14 cellular contexts compared by ENCODE assay signal in the genomic region with DNA sequence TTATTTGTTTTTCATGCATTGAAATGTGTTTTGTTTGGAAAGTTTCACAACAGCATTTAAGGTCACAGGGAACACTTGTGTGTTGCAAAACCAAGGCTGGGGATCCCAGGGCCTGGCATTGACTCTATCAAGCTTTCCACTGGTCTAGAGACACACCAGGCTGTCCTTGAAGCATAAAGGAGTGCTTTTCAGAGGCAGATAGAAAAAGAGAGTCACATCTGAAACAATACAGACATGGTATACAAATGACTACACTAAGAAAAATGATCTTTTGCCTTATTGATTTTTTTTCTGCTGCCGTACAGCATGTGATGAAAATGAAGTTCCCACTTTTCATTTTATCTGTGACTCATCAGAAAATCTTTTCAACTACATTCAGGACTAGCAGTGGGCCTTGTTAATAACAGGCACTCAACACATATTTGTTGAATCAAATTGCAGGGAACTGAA.
DNase-seq lines count a peak whose midpoint lies in the region; ATAC-seq and TF ChIP-seq lines count a peak whose summit lies in the region.
"Had no signal": no experiment of that assay in that cellular context is flagged by ENCODE, and none has a peak within 500 bp of the region (broad histone marks: within the 10 kb centered on the region; RNA-seq: fewer than 3 reads in every experiment).

No MANE protein-coding gene starts in this region.

- DNase-seq in EL (peak; percentile 15), NCI-H146 treated with DMSO at 0.1 percent for 48 hours (lab: John Stamatoyannopoulos, UW; ENCODE audit: unreplicated experiment) (peak; percentile 40), body of pancreas (peak in 2 of 4 donors; percentile 30 to 31), T-helper 2 cell (no peak), amygdala (lab: John Stamatoyannopoulos, UW) (no peak), erythroblast (lab: John Stamatoyannopoulos, UW) (no peak), anterior cingulate cortex (lab: John Stamatoyannopoulos, UW) (no peak)
- DNase-seq: activated naive CD4-positive, alpha-beta T cell treated with anti-CD3 and anti-CD28 coated beads, Interleukin-2, amount 50 U/mL, for 16 hours; GOT3; MM.1S; NCI-H524 had no signal

- H3K27me3 ChIP-seq in body of pancreas = no peaks in the 10 kb centered on the region
- H3K27me3 ChIP-seq in liver (ENCODE audit: control insufficient read depth in 4 of 4, insufficient read depth in 4 of 4, low read length in 3 of 4) = no peaks in the 10 kb centered on the region
- H3K27me3 ChIP-seq: esophagus muscularis mucosa had no signal

- 12 to 23% methylated on average over 1 of the region's 1 CpG for WGBS in body of pancreas, 2 donors
- WGBS in liver = 23% methylated on average over 1 of the region's 1 CpG

- H3K9ac ChIP-seq in liver (ENCODE audit: low read depth in 1 of 2, low read length in 2 of 2) = peak overlapping the region in 1 of 2 donors; percentile 71

- TF ChIP-seq CTCF in body of pancreas (IDR thresholded peaks at IDR 0.05) (no peak), liver (IDR thresholded peaks at IDR 0.05; ENCODE audit: low read depth, low read length, missing input control) (no peak)

- TF ChIP-seq POLR2A in body of pancreas (IDR thresholded peaks at IDR 0.05) (no peak), erythroblast (IDR thresholded peaks at IDR 0.05; ENCODE audit: low read length) (no peak)

- peak; percentile 50 to 57 for TF ChIP-seq RAD21 in liver (IDR thresholded peaks at IDR 0.05)

- peak overlapping the region in 2 of 4 donors; percentile 25 to 29 for H3K27ac ChIP-seq in body of pancreas
- H3K27ac ChIP-seq in liver (ENCODE audit: low read depth in 1 of 2, low read length in 2 of 2) = peak overlapping the region; percentile 66 to 81
- H3K27ac ChIP-seq: esophagus muscularis mucosa, VCaP had no signal

- H3K9me3 ChIP-seq in body of pancreas (no peaks in the 10 kb centered on the region), liver (ENCODE audit: control insufficient read depth in 4 of 4, low read length in 3 of 4) (peaks cover 0 to 2% (median 0%) of the 10 kb centered on the region in 4 donors)
- H3K9me3 ChIP-seq: esophagus muscularis mucosa had no signal

- no peak overlapping the region for H3K4me3 ChIP-seq in body of pancreas
- H3K4me3 ChIP-seq in liver (ENCODE audit: low read depth in 1 of 3, low read length in 3 of 3) = no peak overlapping the region
- H3K4me3 ChIP-seq: esophagus muscularis mucosa had no signal

- H3K4me1 ChIP-seq in body of pancreas (peaks cover 7% of the 10 kb centered on the region), liver (ENCODE audit: control insufficient read depth in 4 of 4, insufficient read depth in 4 of 4, low read length in 3 of 4) (peaks cover 3 to 16% (median 9%) of the 10 kb centered on the region in 4 donors)

- peak; percentile 48 for ATAC-seq in body of pancreas

- no peaks in the 10 kb centered on the region for H3K36me3 ChIP-seq in body of pancreas (replicated peaks in 1 of 2; ENCODE audit: insufficient read depth in 1 of 2, low read depth in 2 of 2)
- no peaks in the 10 kb centered on the region for H3K36me3 ChIP-seq in liver (ENCODE audit: control insufficient read depth in 4 of 4, insufficient read depth in 3 of 4, low read depth in 1 of 4, low read length in 3 of 4)
- H3K36me3 ChIP-seq: esophagus muscularis mucosa had no signal

- intact Hi-C loops in body of pancreas (cut with DNase I) = no loop called here

TF ChIP-seq in liver, 16 proteins besides CTCF, POLR2A, EP300 and RAD21:
- TF ChIP-seq EGR1 (IDR thresholded peaks at IDR 0.05; ENCODE audit: low read depth in 2 of 2) (peak in 1 of 2 donors; percentile 51), NR2F2 (IDR thresholded peaks at IDR 0.05) (no peak), YY1 (IDR thresholded peaks at IDR 0.05) (peak; percentile 68), GABPA (IDR thresholded peaks at IDR 0.05 in 1 of 2, conservative IDR thresholded peaks at IDR 0.05 in 1 of 2) (no peak), SP1 (IDR thresholded peaks at IDR 0.05) (peak; percentile 71), TAF1 (conservative IDR thresholded peaks at IDR 0.05) (peak; percentile 22), HNF4G (IDR thresholded peaks at IDR 0.05) (no peak), FOXA2 (IDR thresholded peaks at IDR 0.05) (peak; percentile 14), FOXA1 (IDR thresholded peaks at IDR 0.05) (no peak), RXRA (IDR thresholded peaks at IDR 0.05) (peak; percentile 77 to 84), JUND (IDR thresholded peaks at IDR 0.05) (peak; percentile 10 to 56), HNF4A (conservative IDR thresholded peaks at IDR 0.05) (peak; percentile 77 to 83)
- TF ChIP-seq, protein P1, sequence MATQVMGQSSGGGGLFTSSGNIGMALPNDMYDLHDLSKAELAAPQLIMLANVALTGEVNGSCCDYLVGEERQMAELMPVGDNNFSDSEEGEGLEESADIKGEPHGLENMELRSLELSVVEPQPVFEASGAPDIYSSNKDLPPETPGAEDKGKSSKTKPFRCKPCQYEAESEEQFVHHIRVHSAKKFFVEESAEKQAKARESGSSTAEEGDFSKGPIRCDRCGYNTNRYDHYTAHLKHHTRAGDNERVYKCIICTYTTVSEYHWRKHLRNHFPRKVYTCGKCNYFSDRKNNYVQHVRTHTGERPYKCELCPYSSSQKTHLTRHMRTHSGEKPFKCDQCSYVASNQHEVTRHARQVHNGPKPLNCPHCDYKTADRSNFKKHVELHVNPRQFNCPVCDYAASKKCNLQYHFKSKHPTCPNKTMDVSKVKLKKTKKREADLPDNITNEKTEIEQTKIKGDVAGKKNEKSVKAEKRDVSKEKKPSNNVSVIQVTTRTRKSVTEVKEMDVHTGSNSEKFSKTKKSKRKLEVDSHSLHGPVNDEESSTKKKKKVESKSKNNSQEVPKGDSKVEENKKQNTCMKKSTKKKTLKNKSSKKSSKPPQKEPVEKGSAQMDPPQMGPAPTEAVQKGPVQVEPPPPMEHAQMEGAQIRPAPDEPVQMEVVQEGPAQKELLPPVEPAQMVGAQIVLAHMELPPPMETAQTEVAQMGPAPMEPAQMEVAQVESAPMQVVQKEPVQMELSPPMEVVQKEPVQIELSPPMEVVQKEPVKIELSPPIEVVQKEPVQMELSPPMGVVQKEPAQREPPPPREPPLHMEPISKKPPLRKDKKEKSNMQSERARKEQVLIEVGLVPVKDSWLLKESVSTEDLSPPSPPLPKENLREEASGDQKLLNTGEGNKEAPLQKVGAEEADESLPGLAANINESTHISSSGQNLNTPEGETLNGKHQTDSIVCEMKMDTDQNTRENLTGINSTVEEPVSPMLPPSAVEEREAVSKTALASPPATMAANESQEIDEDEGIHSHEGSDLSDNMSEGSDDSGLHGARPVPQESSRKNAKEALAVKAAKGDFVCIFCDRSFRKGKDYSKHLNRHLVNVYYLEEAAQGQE (IDR thresholded peaks at IDR 0.05) = peak; percentile 67
- TF ChIP-seq, protein P2, sequence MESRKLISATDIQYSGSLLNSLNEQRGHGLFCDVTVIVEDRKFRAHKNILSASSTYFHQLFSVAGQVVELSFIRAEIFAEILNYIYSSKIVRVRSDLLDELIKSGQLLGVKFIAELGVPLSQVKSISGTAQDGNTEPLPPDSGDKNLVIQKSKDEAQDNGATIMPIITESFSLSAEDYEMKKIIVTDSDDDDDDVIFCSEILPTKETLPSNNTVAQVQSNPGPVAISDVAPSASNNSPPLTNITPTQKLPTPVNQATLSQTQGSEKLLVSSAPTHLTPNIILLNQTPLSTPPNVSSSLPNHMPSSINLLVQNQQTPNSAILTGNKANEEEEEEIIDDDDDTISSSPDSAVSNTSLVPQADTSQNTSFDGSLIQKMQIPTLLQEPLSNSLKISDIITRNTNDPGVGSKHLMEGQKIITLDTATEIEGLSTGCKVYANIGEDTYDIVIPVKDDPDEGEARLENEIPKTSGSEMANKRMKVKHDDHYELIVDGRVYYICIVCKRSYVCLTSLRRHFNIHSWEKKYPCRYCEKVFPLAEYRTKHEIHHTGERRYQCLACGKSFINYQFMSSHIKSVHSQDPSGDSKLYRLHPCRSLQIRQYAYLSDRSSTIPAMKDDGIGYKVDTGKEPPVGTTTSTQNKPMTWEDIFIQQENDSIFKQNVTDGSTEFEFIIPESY (IDR thresholded peaks at IDR 0.05) = peak; percentile 63
- TF ChIP-seq, protein P3, sequence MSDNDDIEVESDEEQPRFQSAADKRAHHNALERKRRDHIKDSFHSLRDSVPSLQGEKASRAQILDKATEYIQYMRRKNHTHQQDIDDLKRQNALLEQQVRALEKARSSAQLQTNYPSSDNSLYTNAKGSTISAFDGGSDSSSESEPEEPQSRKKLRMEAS (IDR thresholded peaks at IDR 0.05) = peak; percentile 68
- TF ChIP-seq, protein P4, sequence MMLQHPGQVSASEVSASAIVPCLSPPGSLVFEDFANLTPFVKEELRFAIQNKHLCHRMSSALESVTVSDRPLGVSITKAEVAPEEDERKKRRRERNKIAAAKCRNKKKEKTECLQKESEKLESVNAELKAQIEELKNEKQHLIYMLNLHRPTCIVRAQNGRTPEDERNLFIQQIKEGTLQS (IDR thresholded peaks at IDR 0.05) = peak; percentile 42

Comparison
In these comparisons a context has a peak if more than half of its experiments do, and no peak if none do; other contexts are left out.
1. DNase-seq: peak in EL (single experiment) and NCI-H146 treated with DMSO at 0.1 percent for 48 hours (single experiment); none in T-helper 2 cell (0 of 5), amygdala (0 of 56), erythroblast (0 of 2) and anterior cingulate cortex (0 of 58).